ENCODE assay signal across 14 cellular contexts in genomic region chr11:68007498-68008380, GRCh38. TPM values are rescaled to one million over a fixed set of nuclear protein-coding genes. Genes with fewer than 3 reads are reported as not detected.
A peak's percentile ranks its signal among the peaks of the same experiment; 100 is the strongest.
DNase-seq lines count a peak whose midpoint lies in the region; ATAC-seq and TF ChIP-seq lines count a peak whose summit lies in the region.
"Had no signal": no experiment of that assay in that cellular context is flagged by ENCODE, and none has a peak within 500 bp of the region (broad histone marks: within the 10 kb centered on the region; RNA-seq: fewer than 3 reads in every experiment).

No MANE protein-coding gene starts in this region.

- peak overlapping the region in 1 of 9 donors; percentile 20 for H3K27ac Mint-ChIP-seq in naive thymus-derived CD4-positive, alpha-beta T cell
- H3K27ac Mint-ChIP-seq: activated naive CD8-positive, alpha-beta T cell treated with anti-CD3 and anti-CD28 coated beads, Interleukin-2, amount 50 U/mL, for 24 hours; activated T-helper 1 cell treated with anti-CD3 and anti-CD28 coated beads, Interleukin-12 subunit alpha, Interleukin-12 subunit beta, Interleukin-2, Interleukin-4 antibody, amounts not matched to agents 30 ng/mL and 10 ng/mL and 1 ng/mL, durations not matched to agents 14 hours and 24 hours and 36 hours; WTC11 had no signal

- H3K9me3 ChIP-seq in MM.1S (replicated peaks; ENCODE audit: insufficient read depth, low read length) (no peaks in the 10 kb centered on the region), tibial nerve (no peaks in the 10 kb centered on the region)
- H3K9me3 ChIP-seq in naive thymus-derived CD4-positive, alpha-beta T cell (ENCODE audit: control insufficient read depth in 2 of 3, low read length in 3 of 3), result no peaks in the 10 kb centered on the region
- H3K9me3 ChIP-seq: thoracic aorta had no signal

- TF ChIP-seq CTCF in MM.1S (IDR thresholded peaks at IDR 0.05; ENCODE audit: low read length) (no peak), tibial nerve (IDR thresholded peaks at IDR 0.05) (no peak)

- H2AFZ ChIP-seq in MM.1S (ENCODE audit: low read length), result 0 out of 2 replicates have a peak overlapping the region, but pooled peaks have one; percentile 41

- DNase-seq in MM.1S, result no peak
- no peak for DNase-seq in tibial nerve (ENCODE audit: low spot score in 2 of 2)
- no peak for DNase-seq in NCI-H2081 treated with DMSO at 0.1 percent for 48 hours (lab: John Stamatoyannopoulos, UW)
- DNase-seq in activated gamma-delta T cell (lab: John Stamatoyannopoulos, UW), result no peak
- no peak for DNase-seq in naive thymus-derived CD4-positive, alpha-beta T cell
- DNase-seq: activated naive CD8-positive, alpha-beta T cell treated with anti-CD3 and anti-CD28 coated beads, Interleukin-2, amount 50 U/mL, for 24 hours; NCI-H226; T-helper 2 cell had no signal

- no peaks in the 10 kb centered on the region for H3K9me2 ChIP-seq in MM.1S (replicated peaks; ENCODE audit: insufficient read depth, low read length)

- ATAC-seq in naive thymus-derived CD4-positive, alpha-beta T cell, result no peak
- ATAC-seq: activated naive CD8-positive, alpha-beta T cell treated with anti-CD3 and anti-CD28 coated beads, Interleukin-2, amount 50 U/mL, for 24 hours; left ventricle myocardium superior; WTC11 had no signal

- no peaks in the 10 kb centered on the region for H4K20me1 ChIP-seq in MM.1S (ENCODE audit: insufficient read depth, low read length)

- peak overlapping the region in 1 of 10 donors; percentile 29 for H3K4me3 Mint-ChIP-seq in naive thymus-derived CD4-positive, alpha-beta T cell
- H3K4me3 Mint-ChIP-seq: activated naive CD8-positive, alpha-beta T cell treated with anti-CD3 and anti-CD28 coated beads, Interleukin-2, amount 50 U/mL, for 24 hours; activated T-helper 1 cell treated with anti-CD3 and anti-CD28 coated beads, Interleukin-12 subunit alpha, Interleukin-12 subunit beta, Interleukin-2, Interleukin-4 antibody, amounts not matched to agents 30 ng/mL and 10 ng/mL and 1 ng/mL, durations not matched to agents 14 hours and 24 hours and 36 hours; WTC11 had no signal

- peaks cover 9 to 24% (median 21%) of the 10 kb centered on the region in 7 donors for H3K4me1 Mint-ChIP-seq in naive thymus-derived CD4-positive, alpha-beta T cell

- H3K27me3 ChIP-seq in MM.1S (replicated peaks; ENCODE audit: insufficient read depth, low read length) (no peaks in the 10 kb centered on the region), layer of hippocampus (ENCODE audit: control insufficient read depth, insufficient read depth, low read length) (no peaks in the 10 kb centered on the region), tibial nerve (no peaks in the 10 kb centered on the region)
- no peaks in the 10 kb centered on the region for H3K27me3 ChIP-seq in naive thymus-derived CD4-positive, alpha-beta T cell (ENCODE audit: control insufficient read depth in 2 of 2, insufficient read depth in 2 of 2, low read length in 2 of 2)

- peaks cover 0 to 6% (median 0%) of the 10 kb centered on the region in 5 donors for H3K27me3 Mint-ChIP-seq in naive thymus-derived CD4-positive, alpha-beta T cell

- H3K4me1 ChIP-seq in MM.1S (ENCODE audit: low read length), result peaks cover 66% of the 10 kb centered on the region
- H3K4me1 ChIP-seq in tibial nerve, result peaks cover 0 to 64% (median 47%) of the 10 kb centered on the region in 4 donors
- H3K4me1 ChIP-seq in naive thymus-derived CD4-positive, alpha-beta T cell (ENCODE audit: control insufficient read depth in 2 of 2, insufficient read depth in 2 of 2, low read length in 2 of 2), result peaks cover 6 to 8% of the 10 kb centered on the region in 2 donors

- peak overlapping the region; percentile 68 for H3K9ac ChIP-seq in MM.1S (ENCODE audit: low read length)

- no peak for TF ChIP-seq EP300 in tibial nerve (IDR thresholded peaks at IDR 0.05)

- TF ChIP-seq POLR2A in tibial nerve (IDR thresholded peaks at IDR 0.05), result no peak

- POLR2A ChIA-PET in naive thymus-derived CD4-positive, alpha-beta T cell (lab: Charles Lee), result no interaction called here

- H3K27ac ChIP-seq in MM.1S (ENCODE audit: low read length), result peak overlapping the region; percentile 95
- peak overlapping the region; percentile 10 for H3K27ac ChIP-seq in layer of hippocampus (ENCODE audit: low read depth, low read length)
- H3K27ac ChIP-seq in tibial nerve, result peak overlapping the region in 3 of 4 donors; percentile 95 to 98 (median 98)
- H3K27ac ChIP-seq in naive thymus-derived CD4-positive, alpha-beta T cell (ENCODE audit: low read depth, low read length), result no peak overlapping the region
- H3K27ac ChIP-seq: thoracic aorta had no signal

- H3K36me3 ChIP-seq in MM.1S (replicated peaks; ENCODE audit: insufficient read depth, low read length), result no peaks in the 10 kb centered on the region
- no peaks in the 10 kb centered on the region for H3K36me3 ChIP-seq in tibial nerve
- no peaks in the 10 kb centered on the region for H3K36me3 ChIP-seq in naive thymus-derived CD4-positive, alpha-beta T cell (ENCODE audit: control insufficient read depth in 2 of 3, insufficient read depth in 3 of 3, low read length in 3 of 3)
- H3K36me3 ChIP-seq: thoracic aorta had no signal

- no peaks in the 10 kb centered on the region for H3K36me3 Mint-ChIP-seq in naive thymus-derived CD4-positive, alpha-beta T cell
- H3K36me3 Mint-ChIP-seq: WTC11 had no signal

- H3F3A ChIP-seq in MM.1S (ENCODE audit: insufficient read depth, low read length), result peaks cover 52% of the 10 kb centered on the region

- peak overlapping the region; percentile 70 for H3K4me2 ChIP-seq in MM.1S (ENCODE audit: low read depth, low read length)
- H3K4me2 ChIP-seq: smooth muscle cell had no signal

- peak overlapping the region; percentile 27; the same call in 1 of the 2 replicates for H3K4me3 ChIP-seq in MM.1S (ENCODE audit: low read length)
- no peak overlapping the region for H3K4me3 ChIP-seq in tibial nerve
- no peak overlapping the region for H3K4me3 ChIP-seq in naive thymus-derived CD4-positive, alpha-beta T cell (ENCODE audit: low read length)
- H3K4me3 ChIP-seq: smooth muscle cell, thoracic aorta had no signal

- CTCF ChIA-PET in naive thymus-derived CD4-positive, alpha-beta T cell (lab: Charles Lee), result no interaction called here

- intact Hi-C loops in naive thymus-derived CD4-positive, alpha-beta T cell (cut with micrococcal nuclease), result loop anchor here (10.0 kb wide), 2 partner anchors 197 to 267 kb away; partner anchors contain the start of gene C11orf24 (in 1 of the 2)

- H3K79me2 ChIP-seq in MM.1S (ENCODE audit: low read length), result peaks cover 8% of the 10 kb centered on the region

- 85 to 86% methylated on average over 12 to 13 of the region's 16 CpGs for WGBS in tibial nerve, 2 donors

- peaks cover 0 to 1% (median 0%) of the 10 kb centered on the region in 11 donors for H3K9me3 Mint-ChIP-seq in naive thymus-derived CD4-positive, alpha-beta T cell
- H3K9me3 Mint-ChIP-seq: activated naive CD8-positive, alpha-beta T cell treated with anti-CD3 and anti-CD28 coated beads, Interleukin-2, amount 50 U/mL, for 24 hours; activated T-helper 1 cell treated with anti-CD3 and anti-CD28 coated beads, Interleukin-12 subunit alpha, Interleukin-12 subunit beta, Interleukin-2, Interleukin-4 antibody, amounts not matched to agents 30 ng/mL and 10 ng/mL and 1 ng/mL, durations not matched to agents 14 hours and 24 hours and 36 hours; WTC11 had no signal

RNA-seq across cellular contexts. Expression of gene ALDH3B1, which starts 2.4 kb away (rescaled TPM):
- total RNA-seq in tibial nerve, result 100 to 1,000 TPM in 1 of 4 donors, 10 to 100 TPM in 3; 80.4 to 137 (median 91.8) TPM
- total RNA-seq in naive thymus-derived CD4-positive, alpha-beta T cell, result 10 to 100 TPM in 1 of 5 experiments, 1 to 10 TPM in 1, under 1 TPM in 2, not detected in 1; 0.57 to 29.5 (median 1.9) TPM
- polyA plus RNA-seq in naive thymus-derived CD4-positive, alpha-beta T cell, result under 1 TPM in 1 of 2 donors, not detected in 1; 0.05 TPM
- total RNA-seq: activated T-helper 1 cell treated with anti-CD3 and anti-CD28 coated beads, Interleukin-12 subunit alpha, Interleukin-12 subunit beta, Interleukin-2, Interleukin-4 antibody, amounts not matched to agents 30 ng/mL and 10 ng/mL and 1 ng/mL, durations not matched to agents 14 hours and 24 hours and 36 hours had no signal

RNA-seq across cellular contexts. Expression of gene UNC93B1, which starts 3.8 kb away (rescaled TPM):
- 10 to 100 TPM; 43.5 to 75.9 (median 44.2) TPM for total RNA-seq in tibial nerve
- 10 to 100 TPM; 10.1 to 76.3 (median 21.1) TPM for total RNA-seq in naive thymus-derived CD4-positive, alpha-beta T cell
- 10 to 100 TPM in 1 of 2 donors, 1 to 10 TPM in 1; 4.3 to 12.7 TPM for polyA plus RNA-seq in naive thymus-derived CD4-positive, alpha-beta T cell

RNA-seq across cellular contexts. Expression of gene NDUFS8, which starts 22.7 kb away (rescaled TPM):
- total RNA-seq in tibial nerve, result 100 to 1,000 TPM; 143 to 205 (median 180) TPM
- 100 to 1,000 TPM in 1 of 5 experiments, 10 to 100 TPM in 4; 67.1 to 126 (median 80.1) TPM for total RNA-seq in naive thymus-derived CD4-positive, alpha-beta T cell
- polyA plus RNA-seq in naive thymus-derived CD4-positive, alpha-beta T cell, result 100 to 1,000 TPM; 172 to 197 TPM

RNA-seq across cellular contexts. Expression of gene TCIRG1, which starts 31.1 kb away (rescaled TPM):
- total RNA-seq in tibial nerve, result 100 to 1,000 TPM; 142 to 439 (median 183) TPM
- total RNA-seq in naive thymus-derived CD4-positive, alpha-beta T cell, result 100 to 1,000 TPM; 164 to 381 (median 194) TPM
- 10 to 100 TPM; 27.3 to 39.0 TPM for polyA plus RNA-seq in naive thymus-derived CD4-positive, alpha-beta T cell
